In the genomic region with DNA sequence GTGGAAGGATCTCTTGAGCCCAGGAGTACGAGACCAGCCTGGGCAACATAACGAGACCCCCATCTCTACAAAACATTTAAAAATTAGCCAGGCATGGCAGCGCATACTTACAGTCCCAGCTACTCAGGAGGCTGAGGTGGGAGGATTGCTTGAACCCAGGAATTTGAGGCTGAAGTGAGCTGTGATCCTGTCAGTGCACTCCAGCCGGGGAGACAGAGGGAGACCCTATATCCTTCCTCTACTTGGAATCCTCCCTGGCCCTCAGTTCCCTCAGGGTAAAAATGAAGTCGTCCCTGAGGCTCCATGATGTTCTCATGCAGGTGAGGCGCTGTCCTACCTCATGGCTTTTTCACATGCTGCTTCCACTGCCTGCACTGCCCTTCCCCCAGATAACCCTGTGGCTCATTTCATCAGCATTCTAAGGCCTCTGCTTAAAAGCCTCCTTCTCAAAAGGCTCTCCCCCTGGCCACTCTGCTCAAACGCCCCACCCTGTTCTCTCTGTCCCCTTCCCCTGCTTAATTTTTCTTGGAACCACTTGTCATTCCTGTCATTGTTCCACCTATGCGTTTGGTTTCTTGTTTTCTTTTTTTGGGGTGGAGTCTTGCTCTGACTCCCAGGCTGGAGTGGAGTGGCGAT, we compare ENCODE assay signal across 14 cellular contexts. TPM values are rescaled to one million over a fixed set of nuclear protein-coding genes. Genes with fewer than 3 reads are reported as not detected.
DNase-seq lines count a peak whose midpoint lies in the region; ATAC-seq and TF ChIP-seq lines count a peak whose summit lies in the region.
"Had no signal": no experiment of that assay in that cellular context is flagged by ENCODE, and none has a peak within 500 bp of the region (broad histone marks: within the 10 kb centered on the region; RNA-seq: fewer than 3 reads in every experiment).

No MANE protein-coding gene starts in this region.

- H3K27ac ChIP-seq in CD4-positive, alpha-beta memory T cell (ENCODE audit: low read depth, low read length) = no peak overlapping the region

- TF ChIP-seq CTCF in endothelial cell (IDR thresholded peaks at IDR 0.05; ENCODE audit: unreplicated experiment) (no peak), neural crest cell (conservative IDR thresholded peaks at IDR 0.05) (no peak)

- H3K36me3 Mint-ChIP-seq in CD4-positive, alpha-beta memory T cell = peaks cover 7 to 10% of the 10 kb centered on the region in 2 donors
- H3K36me3 Mint-ChIP-seq in IgD-negative memory B cell (peaks cover 4% of the 10 kb centered on the region), endothelial cell (ENCODE audit: low read depth, unreplicated experiment) (peaks cover 19% of the 10 kb centered on the region), neural crest cell (ENCODE audit: low read depth) (peaks cover 14% of the 10 kb centered on the region)

- H3K27ac Mint-ChIP-seq in CD4-positive, alpha-beta memory T cell = peak overlapping the region in 6 of 7 donors; percentile 23 to 90 (median 72)
- H3K27ac Mint-ChIP-seq in IgD-negative memory B cell (peak overlapping the region; percentile 45 to 90 (median 82)), endothelial cell (ENCODE audit: unreplicated experiment) (peak overlapping the region; percentile 59), neural crest cell (ENCODE audit: unreplicated experiment) (no peak overlapping the region)
- H3K27ac Mint-ChIP-seq: activated naive CD4-positive, alpha-beta T cell treated with anti-CD3 and anti-CD28 coated beads for 36 hours had no signal

- H3K9me3 Mint-ChIP-seq in CD4-positive, alpha-beta memory T cell = peaks cover 0 to 3% (median 0%) of the 10 kb centered on the region in 8 donors
- H3K9me3 Mint-ChIP-seq in IgD-negative memory B cell (no peaks in the 10 kb centered on the region), endothelial cell (ENCODE audit: unreplicated experiment) (no peaks in the 10 kb centered on the region), neural crest cell (peaks cover 10% of the 10 kb centered on the region)
- H3K9me3 Mint-ChIP-seq: activated naive CD4-positive, alpha-beta T cell treated with anti-CD3 and anti-CD28 coated beads for 36 hours; T-cell had no signal

- H3K27me3 Mint-ChIP-seq in CD4-positive, alpha-beta memory T cell = no peaks in the 10 kb centered on the region
- H3K27me3 Mint-ChIP-seq in IgD-negative memory B cell (no peaks in the 10 kb centered on the region), endothelial cell (ENCODE audit: unreplicated experiment) (peaks cover 4% of the 10 kb centered on the region), neural crest cell (ENCODE audit: low read depth) (no peaks in the 10 kb centered on the region)
- H3K27me3 Mint-ChIP-seq: T-cell had no signal

- ATAC-seq in HG03159 (IDR thresholded peaks at IDR 0.05; ENCODE audit: unreplicated experiment) = no peak
- ATAC-seq: T-cell had no signal

- intact Hi-C loops in CD4-positive, alpha-beta memory T cell (cut with micrococcal nuclease) = no loop called here

- H3K9me3 ChIP-seq in CD4-positive, alpha-beta memory T cell (ENCODE audit: control insufficient read depth in 1 of 2, low read length in 2 of 2) = no peaks in the 10 kb centered on the region
- H3K9me3 ChIP-seq: sigmoid colon had no signal

- CTCF ChIA-PET in CD4-positive, alpha-beta memory T cell (lab: Charles Lee; ENCODE audit: partially characterized antibody) = interaction anchor here (0.9 to 1.2 kb wide), 2 partner anchors 127 to 129 kb away, joined by 3 read pairs; no protein-coding TSS in a partner anchor

- POLR2A ChIA-PET in CD4-positive, alpha-beta memory T cell (lab: Charles Lee; ENCODE audit: partially characterized antibody) = interaction anchor here (1.7 kb wide), 1 partner anchor 18 kb away, joined by 4 read pairs; no protein-coding TSS in a partner anchor

- H3K36me3 ChIP-seq in CD4-positive, alpha-beta memory T cell (ENCODE audit: insufficient read depth, low read length) = no peaks in the 10 kb centered on the region
- H3K36me3 ChIP-seq: sigmoid colon had no signal

- H3K4me3 Mint-ChIP-seq in CD4-positive, alpha-beta memory T cell = no peak overlapping the region
- peak overlapping the region in 3 of 4 donors; percentile 56 to 74 (median 71) for H3K4me3 Mint-ChIP-seq in IgD-negative memory B cell
- no peak overlapping the region for H3K4me3 Mint-ChIP-seq in endothelial cell (ENCODE audit: unreplicated experiment)
- peak overlapping the region; percentile 11 for H3K4me3 Mint-ChIP-seq in neural crest cell
- H3K4me3 Mint-ChIP-seq: activated naive CD4-positive, alpha-beta T cell treated with anti-CD3 and anti-CD28 coated beads for 36 hours had no signal

- peaks cover 26 to 49% (median 35%) of the 10 kb centered on the region in 4 donors for H3K4me1 Mint-ChIP-seq in CD4-positive, alpha-beta memory T cell
- H3K4me1 Mint-ChIP-seq in IgD-negative memory B cell (peaks cover 28 to 38% (median 30%) of the 10 kb centered on the region in 3 donors), endothelial cell (ENCODE audit: unreplicated experiment) (peaks cover 15% of the 10 kb centered on the region), neural crest cell (peaks cover 12% of the 10 kb centered on the region)

- H3K4me3 ChIP-seq in CD4-positive, alpha-beta memory T cell (ENCODE audit: low read length in 2 of 2) = no peak overlapping the region
- H3K4me3 ChIP-seq: sigmoid colon had no signal

- H3K27me3 ChIP-seq in CD4-positive, alpha-beta memory T cell (ENCODE audit: insufficient read depth, low read length) = no peaks in the 10 kb centered on the region
- H3K27me3 ChIP-seq: sigmoid colon had no signal

- peaks cover 40% of the 10 kb centered on the region for H3K4me1 ChIP-seq in CD4-positive, alpha-beta memory T cell (ENCODE audit: insufficient read depth, low read length)

- no peak for DNase-seq in CD4-positive, alpha-beta memory T cell
- DNase-seq in endothelial cell (ENCODE audit: low spot score) (no peak), neural crest cell (ENCODE audit: low read depth, low spot score) (no peak), NCI-H2029 treated with DMSO at 0.1 percent for 48 hours (lab: John Stamatoyannopoulos, UW) (no peak), NCI-H2081 (lab: John Stamatoyannopoulos, UW) (no peak), epidermal melanocyte (ENCODE audit: insufficient read length, low spot score) (no peak)
- DNase-seq: activated CD4-positive, alpha-beta T cell treated with anti-CD3 and anti-CD28 coated beads, Interleukin-2, amount 50 U/mL, for 1 hour; activated naive CD4-positive, alpha-beta T cell treated with anti-CD3 and anti-CD28 coated beads for 36 hours; GF-D8; NCI-H345; sigmoid colon; T-cell had no signal

RNA-seq across cellular contexts. Expression of a gene that starts 19.2 kb away (rescaled TPM):
- 100 to 1,000 TPM; 245 to 272 TPM for total RNA-seq in CD4-positive, alpha-beta memory T cell
- 100 to 1,000 TPM in 1 of 2 donors, 10 to 100 TPM in 1; 46.3 to 103 TPM for polyA plus RNA-seq in CD4-positive, alpha-beta memory T cell
- polyA plus RNA-seq in IgD-negative memory B cell = 109 TPM
- total RNA-seq in endothelial cell (ENCODE audit: unreplicated experiment) = 184 TPM
- 117 TPM in 2 replicates for total RNA-seq in neural crest cell

RNA-seq across cellular contexts. Expression of a gene that starts 35.8 kb away (rescaled TPM):
- total RNA-seq in CD4-positive, alpha-beta memory T cell = 10 to 100 TPM; 36.2 to 39.9 TPM
- 10 to 100 TPM; 40.3 to 66.0 TPM for polyA plus RNA-seq in CD4-positive, alpha-beta memory T cell
- 53.5 TPM for polyA plus RNA-seq in IgD-negative memory B cell
- total RNA-seq in endothelial cell (ENCODE audit: unreplicated experiment) = 32.5 TPM
- 74.0 and 85.0 TPM in 2 replicates for total RNA-seq in neural crest cell

Comparison
In these comparisons a context has a peak if more than half of its experiments do, and no peak if none do; other contexts are left out.
1. H3K4me3 Mint-ChIP-seq: peak in IgD-negative memory B cell (3 of 4) and neural crest cell (single experiment); none in CD4-positive, alpha-beta memory T cell (0 of 8) and endothelial cell (single experiment).